Comparison of ENCODE assay signal across 21 cellular contexts in the genomic region with DNA sequence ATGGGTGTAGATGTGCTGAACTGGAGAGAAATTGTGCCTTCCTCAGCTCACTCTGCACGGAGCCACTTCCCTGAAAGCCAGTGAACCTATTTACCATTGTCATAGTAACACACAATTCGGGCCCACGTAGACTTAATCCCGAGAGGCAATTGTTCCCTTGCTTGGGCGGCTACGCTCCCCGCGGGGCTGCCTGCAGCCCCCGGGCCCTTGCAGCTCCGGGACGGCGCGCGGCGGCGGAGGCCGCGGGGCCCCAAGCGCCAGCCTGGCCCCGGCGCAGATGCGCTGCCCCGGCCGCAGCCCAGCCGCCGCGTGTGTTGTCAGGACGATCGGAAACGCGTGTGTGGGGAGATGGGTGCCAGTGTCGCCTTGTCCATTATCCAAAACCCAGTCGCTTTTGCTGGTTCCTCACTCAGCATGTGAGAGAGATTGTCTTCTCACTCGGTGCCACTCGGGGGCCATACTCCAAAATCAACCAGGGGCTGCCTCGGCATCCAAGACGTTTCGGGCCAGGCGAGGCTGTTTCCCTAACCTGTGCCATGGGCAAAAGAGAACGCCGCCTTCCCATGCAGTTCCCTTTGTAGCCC. TPM values are rescaled to one million over a fixed set of nuclear protein-coding genes. Genes with fewer than 3 reads are reported as not detected.
DNase-seq lines count a peak whose midpoint lies in the region; ATAC-seq and TF ChIP-seq lines count a peak whose summit lies in the region.
"Had no signal": no experiment of that assay in that cellular context is flagged by ENCODE, and none has a peak within 500 bp of the region (broad histone marks: within the 10 kb centered on the region; RNA-seq: fewer than 3 reads in every experiment).

No MANE protein-coding gene starts in this region.

- H3K4me2 ChIP-seq in H9 (ENCODE audit: insufficient read depth, insufficient read length, low read length) (peak overlapping the region; percentile 41), smooth muscle cell (peak overlapping the region; percentile 78)

- no peaks in the 10 kb centered on the region for H3K23me2 ChIP-seq in H9 (ENCODE audit: insufficient read length, low read depth, low read length, poor library complexity, severe bottlenecking)

- H3K27me3 ChIP-seq in H9 (ENCODE audit: insufficient read depth, low read length) (no peaks in the 10 kb centered on the region; the same call in 1 of the 2 replicates), dorsolateral prefrontal cortex (peaks cover 0 to 45% (median 0%) of the 10 kb centered on the region in 45 donors), smooth muscle cell (ENCODE audit: low read depth) (peaks cover 46% of the 10 kb centered on the region), breast epithelium (peaks cover 0 to 19% of the 10 kb centered on the region in 2 donors)

- WGBS in H9 (ENCODE audit: extremely low coverage, insufficient read length, low lambda C conversion rate), result no CpG with 5 or more reads among the region's 41 CpGs
- WGBS in smooth muscle cell (ENCODE audit: low lambda C conversion rate), result 23% methylated on average over 40 of the region's 41 CpGs

- H3K27ac ChIP-seq in H9 (ENCODE audit: insufficient read length, low read depth, low read length) (no peak overlapping the region), dorsolateral prefrontal cortex (peak overlapping the region in 31 of 59 donors; percentile 6 to 70 (median 34)), smooth muscle cell (ENCODE audit: low read depth) (no peak overlapping the region), breast epithelium (no peak overlapping the region)
- H3K27ac ChIP-seq: SK-N-MC, skin epidermis had no signal

- H3K4me1 ChIP-seq in H9 (ENCODE audit: insufficient read depth, low read length), result peaks cover 7% of the 10 kb centered on the region; the same call in 1 of the 2 replicates
- H3K4me1 ChIP-seq in smooth muscle cell (ENCODE audit: low read depth), result peaks cover 32% of the 10 kb centered on the region
- H3K4me1 ChIP-seq in breast epithelium, result no peaks in the 10 kb centered on the region

- no peaks in the 10 kb centered on the region for H3K9me3 Mint-ChIP-seq in H9
- peaks cover 2 to 4% of the 10 kb centered on the region in 2 donors for H3K9me3 Mint-ChIP-seq in activated T-cell treated with anti-CD3 and anti-CD28 coated beads, Interleukin-2, amount 50 U/mL, for 72 hours

- no peak overlapping the region for H2BK5ac ChIP-seq in H9 (ENCODE audit: insufficient read length, low read length)

- no peak overlapping the region for H3K18ac ChIP-seq in H9 (ENCODE audit: insufficient read length, low read depth, low read length)

- H3K27ac Mint-ChIP-seq in H9, result peak overlapping the region in 1 of 3 experiments; percentile 9; a peak in 2 of 7 replicates
- H3K27ac Mint-ChIP-seq in activated T-cell treated with anti-CD3 and anti-CD28 coated beads, Interleukin-2, amount 50 U/mL, for 72 hours, result no peak overlapping the region

- H2AFZ ChIP-seq in H9 (ENCODE audit: low read length), result no peak overlapping the region
- peak overlapping the region; percentile 41 for H2AFZ ChIP-seq in smooth muscle cell (ENCODE audit: low read depth)

- no peak overlapping the region for H2BK20ac ChIP-seq in H9 (ENCODE audit: low read depth, low read length, poor library complexity, severe bottlenecking)

- no peak overlapping the region for H4K5ac ChIP-seq in H9 (ENCODE audit: insufficient read length, low read depth, low read length)

- H3F3A ChIP-seq in smooth muscle cell (ENCODE audit: low read depth), result no peaks in the 10 kb centered on the region

- ATAC-seq in activated T-cell treated with anti-CD3 and anti-CD28 coated beads, Interleukin-2, amount 50 U/mL, for 72 hours (replicated peaks in 1 of 2), result no peak
- ATAC-seq: HCT116, left lobe of liver had no signal

- H2BK12ac ChIP-seq in H9 (ENCODE audit: insufficient read length, low read depth, low read length), result no peak overlapping the region

- H3K9ac ChIP-seq in H9 (ENCODE audit: extremely low read depth, insufficient read length, low read length) (no peak overlapping the region), smooth muscle cell (ENCODE audit: low read depth) (no peak overlapping the region)

- no peak overlapping the region for H4K8ac ChIP-seq in H9 (replicated peaks; ENCODE audit: insufficient read length, low read depth, low read length)

- H3K9me3 ChIP-seq in H9 (ENCODE audit: control insufficient read depth, low read depth, low read length) (no peaks in the 10 kb centered on the region), smooth muscle cell (replicated peaks; ENCODE audit: low read depth) (no peaks in the 10 kb centered on the region), breast epithelium (no peaks in the 10 kb centered on the region)

- H3K79me1 ChIP-seq in H9 (ENCODE audit: insufficient read depth, low read depth, low read length, poor library complexity, severe bottlenecking), result no peaks in the 10 kb centered on the region

- no peaks in the 10 kb centered on the region for H3K36me3 Mint-ChIP-seq in H9 (ENCODE audit: insufficient read depth in 1 of 3, low read depth in 3 of 3)
- no peaks in the 10 kb centered on the region for H3K36me3 Mint-ChIP-seq in activated T-cell treated with anti-CD3 and anti-CD28 coated beads, Interleukin-2, amount 50 U/mL, for 72 hours (ENCODE audit: insufficient read depth in 2 of 2)

- no peak overlapping the region for H2AK5ac ChIP-seq in H9 (ENCODE audit: insufficient read length, low read length)

- H4K20me1 ChIP-seq in H9 (ENCODE audit: control insufficient read depth, insufficient read depth, insufficient read length), result no peaks in the 10 kb centered on the region
- H4K20me1 ChIP-seq in smooth muscle cell (ENCODE audit: low read depth), result no peaks in the 10 kb centered on the region

- TF ChIP-seq CTCF in H9 (conservative IDR thresholded peaks at IDR 0.05), result no peak
- TF ChIP-seq CTCF in dorsolateral prefrontal cortex (IDR thresholded peaks at IDR 0.05 in 54 of 56, conservative IDR thresholded peaks at IDR 0.05 in 2 of 56; ENCODE audit: low read depth in 1 of 56, partially characterized antibody in 56 of 56), result no peak
- no peak for TF ChIP-seq CTCF in smooth muscle cell (IDR thresholded peaks at IDR 0.05; ENCODE audit: borderline replicate concordance, insufficient read depth, poor library complexity, severe bottlenecking)
- TF ChIP-seq CTCF in breast epithelium (IDR thresholded peaks at IDR 0.05), result no peak

- no peak overlapping the region for H3K4ac ChIP-seq in H9 (ENCODE audit: low read depth, low read length)

- peak overlapping the region in 53 of 59 donors; percentile 1 to 60 (median 35) for H3K4me3 ChIP-seq in dorsolateral prefrontal cortex
- peak overlapping the region; percentile 35 for H3K4me3 ChIP-seq in smooth muscle cell
- peak overlapping the region in 1 of 3 donors; percentile 28 for H3K4me3 ChIP-seq in breast epithelium
- H3K4me3 ChIP-seq: SK-N-MC, skin epidermis had no signal

- H3K4me3 Mint-ChIP-seq in H9, result peak overlapping the region in 1 of 2 experiments; percentile 61; a peak in 1 of 5 replicates
- no peak overlapping the region for H3K4me3 Mint-ChIP-seq in activated T-cell treated with anti-CD3 and anti-CD28 coated beads, Interleukin-2, amount 50 U/mL, for 72 hours

- H2BK120ac ChIP-seq in H9 (ENCODE audit: low read depth, low read length, poor library complexity, severe bottlenecking), result no peak overlapping the region

- TF ChIP-seq POLR2A in breast epithelium (IDR thresholded peaks at IDR 0.05), result no peak

- peaks cover 15 to 29% of the 10 kb centered on the region in 2 experiments for H3K4me1 Mint-ChIP-seq in H9
- H3K4me1 Mint-ChIP-seq in activated T-cell treated with anti-CD3 and anti-CD28 coated beads, Interleukin-2, amount 50 U/mL, for 72 hours (ENCODE audit: low read depth), result no peaks in the 10 kb centered on the region

- no peak overlapping the region for H3K14ac ChIP-seq in H9 (ENCODE audit: insufficient read depth, low read length)

- H4K91ac ChIP-seq in H9 (ENCODE audit: insufficient read length, low read depth, low read length), result no peak overlapping the region

- H3K36me3 ChIP-seq in smooth muscle cell (ENCODE audit: low read depth), result no peaks in the 10 kb centered on the region
- no peaks in the 10 kb centered on the region for H3K36me3 ChIP-seq in breast epithelium

- intact Hi-C loops in dorsolateral prefrontal cortex (cut with DNase I) (no loop called here), breast epithelium (cut with DNase I; ENCODE audit: low total_unique reads) (no loop called here)

- no peaks in the 10 kb centered on the region for H3K79me2 ChIP-seq in H9 (ENCODE audit: insufficient read depth, low read length)
- H3K79me2 ChIP-seq in smooth muscle cell (ENCODE audit: low read depth), result no peaks in the 10 kb centered on the region

- DNase-seq in H9 (peak; percentile 33), dorsolateral prefrontal cortex (peak in 3 of 10 donors; percentile 20 to 44 (median 42)), medulla oblongata (ENCODE audit: extremely low spot score) (peak; percentile 8), smooth muscle cell (lab: John Stamatoyannopoulos, UW; ENCODE audit: unreplicated experiment) (no peak), breast epithelium (ENCODE audit: low spot score in 2 of 2) (no peak), T-helper 9 cell (no peak)
- no peak for DNase-seq in activated T-cell treated with anti-CD3 and anti-CD28 coated beads, Interleukin-2, amount 50 U/mL, for 72 hours
- DNase-seq: activated gamma-delta T cell; COR-L47; EL; hippocampal formation; Kasumi-1; occipital lobe; stimulated activated CD4-positive, alpha-beta T cell treated with anti-CD3 and anti-CD28 coated beads, Interleukin-4, amount 100 ng/mL, for 24 hours had no signal

- no peak overlapping the region for H3K23ac ChIP-seq in H9 (ENCODE audit: insufficient read length, low read depth, low read length)

- H2BK15ac ChIP-seq in H9 (ENCODE audit: low read depth, low read length), result no peak overlapping the region

- peaks cover 10% of the 10 kb centered on the region for H3K27me3 Mint-ChIP-seq in H9 (ENCODE audit: low read depth)
- H3K27me3 Mint-ChIP-seq in activated T-cell treated with anti-CD3 and anti-CD28 coated beads, Interleukin-2, amount 50 U/mL, for 72 hours (ENCODE audit: low read depth), result no peaks in the 10 kb centered on the region

- no peak overlapping the region for H3T11ph ChIP-seq in H9 (ENCODE audit: low read length)

- H3K56ac ChIP-seq in H9 (ENCODE audit: insufficient read length, low read depth, low read length), result no peak overlapping the region

RNA-seq across cellular contexts. Expression of a gene that starts 17.9 kb away (rescaled TPM):
- total RNA-seq in H9 (2021) (1.1 and 1.2 TPM in 2 replicates), dorsolateral prefrontal cortex (10 to 100 TPM in 117 of 120 experiments, 1 to 10 TPM in 3; 3.8 to 34.8 (median 19.7) TPM), smooth muscle cell (7.4 and 14.9 TPM in 2 replicates), breast epithelium (under 1 TPM in 1 of 3 donors, not detected in 2; 0.15 TPM)
- 9.3 and 17.7 TPM in 2 replicates for polyA plus RNA-seq in smooth muscle cell
- total RNA-seq in activated T-cell treated with anti-CD3 and anti-CD28 coated beads, Interleukin-2, amount 50 U/mL, for 72 hours, result not detected
- total RNA-seq: chondrocyte, endothelial cell of umbilical vein, left lobe of liver, subcutaneous adipose tissue had no signal
- polyA plus RNA-seq: endothelial cell of umbilical vein had no signal

Comparison
In these comparisons a context has a peak if more than half of its experiments do, and no peak if none do; other contexts are left out.
1. DNase-seq: peak in H9 (single experiment) and medulla oblongata (single experiment); none in smooth muscle cell (single experiment), breast epithelium (0 of 2), activated T-cell treated with anti-CD3 and anti-CD28 coated beads, Interleukin-2, amount 50 U/mL, for 72 hours (0 of 2) and T-helper 9 cell (single experiment).
2. H3K27ac ChIP-seq: peak in dorsolateral prefrontal cortex (31 of 59); none in H9 (single experiment), smooth muscle cell (single experiment) and breast epithelium (0 of 2).